ENCODE assay signal across 26 cellular contexts in genomic region chr2:34162236-34162635, GRCh38.
"Had no signal": no experiment of that assay in that cellular context is flagged by ENCODE, and none has a peak within 500 bp of the region (broad histone marks: within the 10 kb centered on the region; RNA-seq: fewer than 3 reads in every experiment).

No MANE protein-coding gene starts in this region.

- ATAC-seq: activated T-cell treated with anti-CD3 and anti-CD28 coated beads, Interleukin-2, amount 50 U/mL, for 4 hours; body of pancreas; T-cell had no signal

- H3K4me1 ChIP-seq: body of pancreas had no signal

- H3K9ac ChIP-seq: KMS-11 had no signal

- H3K9me3 ChIP-seq: body of pancreas had no signal

- H3K27ac ChIP-seq: body of pancreas, KMS-11, SK-N-MC, VCaP had no signal

- H3K27me3 ChIP-seq: body of pancreas had no signal

- H3K4me2 ChIP-seq: KMS-11 had no signal

- H3K4me3 ChIP-seq: body of pancreas, SK-N-MC had no signal

- DNase-seq: activated CD4-positive, alpha-beta memory T cell treated with anti-CD3 and anti-CD28 coated beads for 36 hours; activated CD4-positive, alpha-beta T cell treated with anti-CD3 and anti-CD28 coated beads, Interleukin-2, amount 10 ng/mL, durations not matched to agents 7 days and 5 days; activated CD4-positive, CD25-positive, alpha-beta regulatory T cell; activated CD8-positive, alpha-beta memory T cell treated with anti-CD3 and anti-CD28 coated beads for 24 hours; activated gamma-delta T cell treated with Interleukin-2 at 50 U/mL for 16 hours; activated naive CD4-positive, alpha-beta T cell treated with anti-CD3 and anti-CD28 coated beads, Interleukin-2, amount 50 U/mL, for 16 hours; activated T-cell treated with anti-CD3 and anti-CD28 coated beads, Interleukin-2, amount 50 U/mL, for 4 hours; aorta; body of pancreas; central memory CD4-positive, alpha-beta T cell; NCI-H1092; NCI-H1417; NCI-H2029; NCI-H2107; NCI-H345; NCI-H510A; NCI-H69; NK-92 treated with Interleukin-12 subunit alpha and Interleukin-12 subunit beta, amount 100 ng/mL, for 24 hours; OCI-M1; SIG-M5; T-cell; T-helper 2 cell; T1000 had no signal
